Comparison of ENCODE assay signal across 8 cellular contexts in the genomic region with DNA sequence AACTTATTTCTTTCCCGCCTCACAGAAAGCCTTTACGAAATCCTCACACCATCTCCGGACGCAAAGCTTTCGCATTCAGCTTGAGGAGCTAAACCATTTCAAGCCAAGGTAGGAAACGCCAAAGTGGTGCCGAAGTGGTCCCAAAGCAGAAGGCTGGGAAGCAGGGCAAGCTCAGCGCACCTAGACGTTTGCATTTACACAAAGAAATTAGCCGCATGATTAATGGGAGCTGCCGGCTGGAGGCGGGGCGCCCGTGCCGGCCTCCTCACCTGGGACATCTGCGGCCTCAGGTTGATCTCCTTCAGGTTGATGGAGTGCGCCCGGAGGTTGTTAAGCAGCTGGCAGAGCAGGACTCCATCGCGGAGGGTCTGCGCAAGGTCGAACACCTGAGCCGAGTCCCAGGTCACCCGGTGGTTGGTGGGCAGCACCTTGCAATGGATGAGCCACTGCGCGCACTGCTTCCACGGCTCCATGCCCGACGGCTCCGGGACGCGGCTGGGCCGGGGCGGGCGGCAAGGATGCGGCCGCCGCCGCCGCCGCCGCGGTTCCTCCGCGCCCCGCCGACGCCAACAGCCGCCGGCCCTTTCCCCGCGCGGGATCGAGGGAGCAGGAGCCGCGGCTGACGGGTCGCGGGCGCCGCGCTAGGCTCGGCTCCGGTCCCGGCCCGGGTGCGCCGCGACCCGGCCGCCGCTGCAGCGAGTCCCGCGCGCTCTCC. TPM values are rescaled to one million over a fixed set of nuclear protein-coding genes. Genes with fewer than 3 reads are reported as not detected.
DNase-seq lines count a peak whose midpoint lies in the region; ATAC-seq and TF ChIP-seq lines count a peak whose summit lies in the region.

No MANE protein-coding gene starts in this region.

- peaks cover 28% of the 10 kb centered on the region for H3K4me1 Mint-ChIP-seq in activated CD8-positive, alpha-beta T cell treated with anti-CD3 and anti-CD28 coated beads for 36 hours (ENCODE audit: low read depth)
- H3K4me1 Mint-ChIP-seq in natural killer cell treated with Interleukin-12 subunit alpha and Interleukin-12 subunit beta and Interleukin-15 and Interleukin-18, amount 100 ng/mL, for 72 hours (ENCODE audit: low read depth in 2 of 2): peaks cover 31 to 32% of the 10 kb centered on the region in 2 donors

- POLR2A ChIA-PET in activated CD8-positive, alpha-beta T cell treated with anti-CD3 and anti-CD28 coated beads for 36 hours (lab: Charles Lee): interaction anchor here (0.7 to 2.4 kb wide), 20 partner anchors 9 to 179 kb away, joined by 3 to 9 read pairs (median 3); no protein-coding TSS in a partner anchor

- H3K9me3 Mint-ChIP-seq in activated CD8-positive, alpha-beta T cell treated with anti-CD3 and anti-CD28 coated beads for 36 hours: peaks cover 3% of the 10 kb centered on the region
- peaks cover 4% of the 10 kb centered on the region for H3K9me3 Mint-ChIP-seq in natural killer cell treated with Interleukin-12 subunit alpha and Interleukin-12 subunit beta and Interleukin-15 and Interleukin-18, amount 100 ng/mL, for 72 hours

- H3K27me3 Mint-ChIP-seq in activated CD8-positive, alpha-beta T cell treated with anti-CD3 and anti-CD28 coated beads for 36 hours: no peaks in the 10 kb centered on the region
- H3K27me3 Mint-ChIP-seq in natural killer cell treated with Interleukin-12 subunit alpha and Interleukin-12 subunit beta and Interleukin-15 and Interleukin-18, amount 100 ng/mL, for 72 hours: no peaks in the 10 kb centered on the region

- CTCF ChIA-PET in activated CD8-positive, alpha-beta T cell treated with anti-CD3 and anti-CD28 coated beads for 36 hours (lab: Charles Lee): interaction anchor here (0.6 to 3.2 kb wide), 21 partner anchors 10 to 186 kb away, joined by 3 to 31 read pairs (median 4); no protein-coding TSS in a partner anchor

- H3K27me3 ChIP-seq in esophagus (ENCODE audit: control insufficient read depth in 1 of 2, insufficient read depth in 2 of 2, low read length in 2 of 2): no peaks in the 10 kb centered on the region
- H3K27me3 ChIP-seq in vagina: no peaks in the 10 kb centered on the region

- peaks cover under 1% of the 10 kb centered on the region for H3K36me3 Mint-ChIP-seq in activated CD8-positive, alpha-beta T cell treated with anti-CD3 and anti-CD28 coated beads for 36 hours (ENCODE audit: low read depth)
- H3K36me3 Mint-ChIP-seq in natural killer cell treated with Interleukin-12 subunit alpha and Interleukin-12 subunit beta and Interleukin-15 and Interleukin-18, amount 100 ng/mL, for 72 hours: no peaks in the 10 kb centered on the region

- H3K36me3 ChIP-seq in esophagus (ENCODE audit: control insufficient read depth in 2 of 2, insufficient read depth in 2 of 2, low read length in 1 of 2) (no peaks in the 10 kb centered on the region), vagina (no peaks in the 10 kb centered on the region)

- no peak for TF ChIP-seq CTCF in activated CD8-positive, alpha-beta T cell treated with anti-CD3 and anti-CD28 coated beads for 36 hours (IDR thresholded peaks at IDR 0.05)
- TF ChIP-seq CTCF in vagina (IDR thresholded peaks at IDR 0.05): no peak

- peak overlapping the region; percentile 93 for H3K4me3 Mint-ChIP-seq in activated CD8-positive, alpha-beta T cell treated with anti-CD3 and anti-CD28 coated beads for 36 hours
- peak overlapping the region; percentile 98 for H3K4me3 Mint-ChIP-seq in natural killer cell treated with Interleukin-12 subunit alpha and Interleukin-12 subunit beta and Interleukin-15 and Interleukin-18, amount 100 ng/mL, for 72 hours

- ATAC-seq in HG03521 (IDR thresholded peaks at IDR 0.05; ENCODE audit: unreplicated experiment): peak; percentile 6
- ATAC-seq in activated CD8-positive, alpha-beta T cell treated with anti-CD3 and anti-CD28 coated beads for 36 hours: peak; percentile 10
- peak; percentile 38 to 40 for ATAC-seq in natural killer cell treated with Interleukin-12 subunit alpha and Interleukin-12 subunit beta and Interleukin-15 and Interleukin-18, amount 100 ng/mL, for 72 hours
- no peak for ATAC-seq in HG02981 (IDR thresholded peaks at IDR 0.05; ENCODE audit: unreplicated experiment)

- peak overlapping the region; percentile 98 for H3K27ac Mint-ChIP-seq in activated CD8-positive, alpha-beta T cell treated with anti-CD3 and anti-CD28 coated beads for 36 hours
- H3K27ac Mint-ChIP-seq in natural killer cell treated with Interleukin-12 subunit alpha and Interleukin-12 subunit beta and Interleukin-15 and Interleukin-18, amount 100 ng/mL, for 72 hours: peak overlapping the region; percentile 99

- H3K4me3 ChIP-seq in esophagus (ENCODE audit: low read depth in 1 of 2, low read length in 2 of 2) (peak overlapping the region; percentile 50 to 54), vagina (peak overlapping the region; percentile 50 to 56)

- no peak for TF ChIP-seq POLR2A in vagina (IDR thresholded peaks at IDR 0.05)

- intact Hi-C loops in activated CD8-positive, alpha-beta T cell treated with anti-CD3 and anti-CD28 coated beads for 36 hours (cut with micrococcal nuclease): loop anchor here (5.0 kb wide), 3 partner anchors 67 to 177 kb away; no protein-coding TSS in a partner anchor
- intact Hi-C loops in vagina (cut with DNase I): no loop called here

- H3K27ac ChIP-seq in esophagus (ENCODE audit: low read depth in 2 of 2, low read length in 1 of 2) (peak overlapping the region in 1 of 2 donors; percentile 52), vagina (peak overlapping the region; percentile 28)

- 0 to 1% methylated on average over 69 to 76 of the region's 76 CpGs for WGBS in esophagus, 2 donors

- H3K4me1 ChIP-seq in esophagus (ENCODE audit: control insufficient read depth in 2 of 2, insufficient read depth in 2 of 2, low read length in 1 of 2): peaks cover 6 to 9% of the 10 kb centered on the region in 2 donors
- peaks cover 14% of the 10 kb centered on the region for H3K4me1 ChIP-seq in vagina

- H3K9me3 ChIP-seq in esophagus (ENCODE audit: control insufficient read depth in 2 of 2, insufficient read depth in 1 of 2, low read depth in 1 of 2, low read length in 1 of 2) (no peaks in the 10 kb centered on the region), vagina (no peaks in the 10 kb centered on the region)

- DNase-seq in COLO668 (lab: John Stamatoyannopoulos, UW; ENCODE audit: unreplicated experiment) (peak; percentile 85), vagina (ENCODE audit: extremely low spot score in 2 of 2) (no peak), D341Med (ENCODE audit: low spot score) (no peak)
- DNase-seq in activated CD8-positive, alpha-beta T cell treated with anti-CD3 and anti-CD28 coated beads for 36 hours: peak; percentile 42
- peak; percentile 65 for DNase-seq in natural killer cell treated with Interleukin-12 subunit alpha and Interleukin-12 subunit beta and Interleukin-15 and Interleukin-18, amount 100 ng/mL, for 72 hours (ENCODE audit: low spot score)

RNA-seq across cellular contexts. Expression of gene VAV3, which starts 0.4 kb away (rescaled TPM):
- 1 to 10 TPM; 5.3 to 6.2 TPM for total RNA-seq in activated CD8-positive, alpha-beta T cell treated with anti-CD3 and anti-CD28 coated beads for 36 hours
- polyA plus RNA-seq in esophagus: 10 to 100 TPM; 23.9 to 35.5 TPM
- 10 to 100 TPM; 11.6 to 14.1 TPM for total RNA-seq in natural killer cell treated with Interleukin-12 subunit alpha and Interleukin-12 subunit beta and Interleukin-15 and Interleukin-18, amount 100 ng/mL, for 72 hours
- total RNA-seq in vagina: 67.5 TPM

Comparison
In these comparisons a context has a peak if more than half of its experiments do, and no peak if none do; other contexts are left out.
1. DNase-seq: peak in COLO668 (single experiment), activated CD8-positive, alpha-beta T cell treated with anti-CD3 and anti-CD28 coated beads for 36 hours (single experiment) and natural killer cell treated with Interleukin-12 subunit alpha and Interleukin-12 subunit beta and Interleukin-15 and Interleukin-18, amount 100 ng/mL, for 72 hours (single experiment); none in vagina (0 of 2) and D341Med (single experiment).